Comparison of ENCODE assay signal across 24 cellular contexts in the genomic region with DNA sequence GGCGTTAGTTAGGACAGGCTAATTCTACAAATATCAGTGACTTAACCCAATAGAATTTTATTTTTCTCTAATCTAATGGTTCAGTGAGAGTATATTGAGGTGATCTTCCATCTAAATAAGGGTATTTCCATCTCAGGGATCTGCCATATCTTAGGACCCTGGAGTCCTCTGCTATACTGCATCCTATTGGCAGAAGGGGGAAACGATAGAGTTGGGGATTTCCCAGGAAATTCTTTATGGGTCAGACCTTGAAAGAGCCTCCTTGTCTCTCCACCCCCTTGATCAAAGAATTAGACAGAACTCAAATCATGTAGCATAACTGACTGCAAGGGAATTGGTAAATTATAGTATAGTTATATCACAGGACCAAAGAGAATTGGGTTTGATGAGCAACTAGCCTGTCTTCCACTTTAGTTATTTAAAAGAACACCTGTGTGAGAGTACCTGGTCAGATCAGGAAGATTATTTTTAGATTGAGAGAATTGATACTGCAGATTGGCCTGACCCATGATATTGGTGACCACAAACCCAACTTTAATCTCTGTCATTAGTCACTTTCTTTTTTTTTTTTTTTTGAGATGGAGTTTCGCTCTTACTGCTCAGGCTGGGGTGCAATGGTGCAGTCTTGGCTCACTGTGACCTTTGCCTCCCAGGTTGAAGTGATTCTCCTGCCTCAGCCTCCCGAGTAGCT. TPM values are rescaled to one million over a fixed set of nuclear protein-coding genes. Genes with fewer than 3 reads are reported as not detected.
DNase-seq lines count a peak whose midpoint lies in the region; ATAC-seq and TF ChIP-seq lines count a peak whose summit lies in the region.
"Had no signal": no experiment of that assay in that cellular context is flagged by ENCODE, and none has a peak within 500 bp of the region (broad histone marks: within the 10 kb centered on the region; RNA-seq: fewer than 3 reads in every experiment).

No MANE protein-coding gene starts in this region.

- peaks cover 66% of the 10 kb centered on the region for H3K36me3 Mint-ChIP-seq in activated CD4-positive, alpha-beta T cell treated with anti-CD3 and anti-CD28 coated beads for 36 hours (ENCODE audit: low read depth)
- peaks cover 66% of the 10 kb centered on the region for H3K36me3 Mint-ChIP-seq in activated CD4-positive, alpha-beta T cell treated with anti-CD3 and anti-CD28 coated beads, Interleukin-2, amount 10 ng/mL, durations not matched to agents 7 days and 5 days (ENCODE audit: low read depth)
- H3K36me3 Mint-ChIP-seq in natural killer cell treated with Interleukin-12 subunit alpha and Interleukin-12 subunit beta and Interleukin-15 and Interleukin-18, amount 100 ng/mL, for 72 hours, result peaks cover 60% of the 10 kb centered on the region

- peaks cover 35 to 98% (median 51%) of the 10 kb centered on the region in 4 donors for H3K36me3 ChIP-seq in sigmoid colon

- no peak for TF ChIP-seq POLR2A in GM18505 (IDR thresholded peaks at IDR 0.05; ENCODE audit: borderline replicate concordance, extremely low read depth, insufficient read depth, insufficient read length)
- TF ChIP-seq POLR2A in sigmoid colon (IDR thresholded peaks at IDR 0.05), result no peak

- H3K4me3 ChIP-seq in sigmoid colon, result no peak overlapping the region
- H3K4me3 ChIP-seq: BLaER1, GM23338, PC-9, SK-N-MC, upper lobe of left lung had no signal

- H3K27ac ChIP-seq in sigmoid colon, result no peak overlapping the region
- H3K27ac ChIP-seq: BLaER1, PC-9, SK-N-MC, upper lobe of left lung had no signal

- POLR2A ChIA-PET in activated CD4-positive, alpha-beta T cell treated with anti-CD3 and anti-CD28 coated beads for 36 hours (lab: Charles Lee), result no interaction called here
- POLR2A ChIA-PET in activated CD4-positive, alpha-beta T cell treated with anti-CD3 and anti-CD28 coated beads, Interleukin-2, amount 10 ng/mL, durations not matched to agents 7 days and 5 days (lab: Charles Lee), result no interaction called here

- no peaks in the 10 kb centered on the region for H3K27me3 ChIP-seq in sigmoid colon
- H3K27me3 ChIP-seq: BLaER1, upper lobe of left lung had no signal

- DNase-seq in activated CD4-positive, alpha-beta T cell treated with anti-CD3 and anti-CD28 coated beads for 36 hours, result no peak
- DNase-seq in activated CD4-positive, alpha-beta T cell treated with anti-CD3 and anti-CD28 coated beads, Interleukin-2, amount 10 ng/mL, durations not matched to agents 7 days and 5 days, result no peak
- no peak for DNase-seq in natural killer cell treated with Interleukin-12 subunit alpha and Interleukin-12 subunit beta and Interleukin-15 and Interleukin-18, amount 100 ng/mL, for 72 hours (ENCODE audit: low spot score)
- no peak for DNase-seq in sigmoid colon
- DNase-seq: 8988T; activated CD4-positive, alpha-beta T cell treated with anti-CD3 and anti-CD28 coated beads, Interleukin-2, amount 10 ng/mL, durations not matched to agents 24 days and 14 days; activated T-cell treated with anti-CD3 and anti-CD28 coated beads, Interleukin-2, amount 50 U/mL, for 4 hours; aorta; DMS53; endodermal cell; Kasumi-1; NCI-H748 treated with DMSO at 0.1 percent for 48 hours; PC-9; stimulated activated CD4-positive, alpha-beta T cell treated with anti-CD3 and anti-CD28 coated beads, Interleukin-12 subunit alpha, Interleukin-12 subunit beta, amount 100 ng/mL, for 4 hours; stimulated activated naive CD4-positive, alpha-beta T cell treated with Interleukin-2 at 50 U/mL for 16 hours; T1000; upper lobe of left lung had no signal

- H3K4me1 Mint-ChIP-seq in activated CD4-positive, alpha-beta T cell treated with anti-CD3 and anti-CD28 coated beads for 36 hours, result peaks cover 17% of the 10 kb centered on the region
- peaks cover 5% of the 10 kb centered on the region for H3K4me1 Mint-ChIP-seq in activated CD4-positive, alpha-beta T cell treated with anti-CD3 and anti-CD28 coated beads, Interleukin-2, amount 10 ng/mL, durations not matched to agents 7 days and 5 days
- H3K4me1 Mint-ChIP-seq in natural killer cell treated with Interleukin-12 subunit alpha and Interleukin-12 subunit beta and Interleukin-15 and Interleukin-18, amount 100 ng/mL, for 72 hours (ENCODE audit: low read depth in 2 of 2), result peaks cover 15% of the 10 kb centered on the region in 2 donors
- H3K4me1 Mint-ChIP-seq: endodermal cell, GM23338 had no signal

- 85 to 87% methylated on average over 4 of the region's 4 CpGs for WGBS in sigmoid colon, 2 donors

- ATAC-seq in activated CD4-positive, alpha-beta T cell treated with anti-CD3 and anti-CD28 coated beads for 36 hours, result peak; percentile 78
- ATAC-seq in GM19452 (IDR thresholded peaks at IDR 0.05; ENCODE audit: unreplicated experiment), result peak; percentile 66
- peak; percentile 39 for ATAC-seq in HG03558 (IDR thresholded peaks at IDR 0.05; ENCODE audit: extremely low read depth, unreplicated experiment)
- no peak for ATAC-seq in natural killer cell treated with Interleukin-12 subunit alpha and Interleukin-12 subunit beta and Interleukin-15 and Interleukin-18, amount 100 ng/mL, for 72 hours
- no peak for ATAC-seq in GM18505 (IDR thresholded peaks at IDR 0.05; ENCODE audit: unreplicated experiment)
- no peak for ATAC-seq in GM18498 (IDR thresholded peaks at IDR 0.05; ENCODE audit: unreplicated experiment)
- ATAC-seq: GM23338 had no signal

- CTCF ChIA-PET in activated CD4-positive, alpha-beta T cell treated with anti-CD3 and anti-CD28 coated beads for 36 hours (lab: Charles Lee), result interaction anchor here (1.3 kb wide), 1 partner anchor 8 kb away, joined by 3 read pairs; no protein-coding TSS in a partner anchor
- CTCF ChIA-PET in activated CD4-positive, alpha-beta T cell treated with anti-CD3 and anti-CD28 coated beads, Interleukin-2, amount 10 ng/mL, durations not matched to agents 7 days and 5 days (lab: Charles Lee), result no interaction called here

- TF ChIP-seq CTCF in sigmoid colon (IDR thresholded peaks at IDR 0.05), result no peak

- H3K4me1 ChIP-seq in sigmoid colon, result no peaks in the 10 kb centered on the region
- H3K4me1 ChIP-seq: BLaER1 had no signal

- H3K9me3 Mint-ChIP-seq in activated CD4-positive, alpha-beta T cell treated with anti-CD3 and anti-CD28 coated beads for 36 hours (ENCODE audit: low read depth), result peaks cover 3% of the 10 kb centered on the region
- no peaks in the 10 kb centered on the region for H3K9me3 Mint-ChIP-seq in activated CD4-positive, alpha-beta T cell treated with anti-CD3 and anti-CD28 coated beads, Interleukin-2, amount 10 ng/mL, durations not matched to agents 7 days and 5 days
- no peaks in the 10 kb centered on the region for H3K9me3 Mint-ChIP-seq in natural killer cell treated with Interleukin-12 subunit alpha and Interleukin-12 subunit beta and Interleukin-15 and Interleukin-18, amount 100 ng/mL, for 72 hours
- H3K9me3 Mint-ChIP-seq: activated T-cell treated with anti-CD3 and anti-CD28 coated beads, Interleukin-2, amount 50 U/mL, for 4 hours; endodermal cell; GM23338 had no signal

- no peak for TF ChIP-seq EP300 in sigmoid colon (IDR thresholded peaks at IDR 0.05)

- H3K4me3 Mint-ChIP-seq in activated CD4-positive, alpha-beta T cell treated with anti-CD3 and anti-CD28 coated beads for 36 hours, result no peak overlapping the region
- no peak overlapping the region for H3K4me3 Mint-ChIP-seq in activated CD4-positive, alpha-beta T cell treated with anti-CD3 and anti-CD28 coated beads, Interleukin-2, amount 10 ng/mL, durations not matched to agents 7 days and 5 days
- H3K4me3 Mint-ChIP-seq in natural killer cell treated with Interleukin-12 subunit alpha and Interleukin-12 subunit beta and Interleukin-15 and Interleukin-18, amount 100 ng/mL, for 72 hours, result no peak overlapping the region
- H3K4me3 Mint-ChIP-seq: activated CD4-positive, alpha-beta T cell treated with anti-CD3 and anti-CD28 coated beads, Interleukin-2, amount 10 ng/mL, durations not matched to agents 24 days and 14 days; activated T-cell treated with anti-CD3 and anti-CD28 coated beads, Interleukin-2, amount 50 U/mL, for 4 hours; endodermal cell; GM23338 had no signal

- H3K27ac Mint-ChIP-seq in activated CD4-positive, alpha-beta T cell treated with anti-CD3 and anti-CD28 coated beads for 36 hours, result peak overlapping the region; percentile 48
- H3K27ac Mint-ChIP-seq in activated CD4-positive, alpha-beta T cell treated with anti-CD3 and anti-CD28 coated beads, Interleukin-2, amount 10 ng/mL, durations not matched to agents 7 days and 5 days, result no peak overlapping the region
- H3K27ac Mint-ChIP-seq in natural killer cell treated with Interleukin-12 subunit alpha and Interleukin-12 subunit beta and Interleukin-15 and Interleukin-18, amount 100 ng/mL, for 72 hours, result peak overlapping the region; percentile 14 to 51
- H3K27ac Mint-ChIP-seq: activated CD4-positive, alpha-beta T cell treated with anti-CD3 and anti-CD28 coated beads, Interleukin-2, amount 10 ng/mL, durations not matched to agents 24 days and 14 days; endodermal cell; GM23338 had no signal

- intact Hi-C loops in activated CD4-positive, alpha-beta T cell treated with anti-CD3 and anti-CD28 coated beads for 36 hours (cut with DNase I, micrococcal nuclease), result no loop called here
- intact Hi-C loops in sigmoid colon (cut with DNase I), result no loop called here

- H3K9me3 ChIP-seq in sigmoid colon, result no peaks in the 10 kb centered on the region
- H3K9me3 ChIP-seq: BLaER1, upper lobe of left lung had no signal

- H3K27me3 Mint-ChIP-seq in activated CD4-positive, alpha-beta T cell treated with anti-CD3 and anti-CD28 coated beads for 36 hours, result no peaks in the 10 kb centered on the region
- no peaks in the 10 kb centered on the region for H3K27me3 Mint-ChIP-seq in activated CD4-positive, alpha-beta T cell treated with anti-CD3 and anti-CD28 coated beads, Interleukin-2, amount 10 ng/mL, durations not matched to agents 7 days and 5 days
- H3K27me3 Mint-ChIP-seq in natural killer cell treated with Interleukin-12 subunit alpha and Interleukin-12 subunit beta and Interleukin-15 and Interleukin-18, amount 100 ng/mL, for 72 hours, result no peaks in the 10 kb centered on the region
- H3K27me3 Mint-ChIP-seq: activated CD4-positive, alpha-beta T cell treated with anti-CD3 and anti-CD28 coated beads, Interleukin-2, amount 10 ng/mL, durations not matched to agents 24 days and 14 days had no signal

RNA-seq across cellular contexts. Expression of a gene that starts 25.6 kb away (rescaled TPM):
- 10 to 100 TPM; 66.6 to 69.8 TPM for total RNA-seq in activated CD4-positive, alpha-beta T cell treated with anti-CD3 and anti-CD28 coated beads for 36 hours
- total RNA-seq in activated CD4-positive, alpha-beta T cell treated with anti-CD3 and anti-CD28 coated beads, Interleukin-2, amount 10 ng/mL, durations not matched to agents 7 days and 5 days, result 10 to 100 TPM; 44.3 to 48.2 TPM
- total RNA-seq in natural killer cell treated with Interleukin-12 subunit alpha and Interleukin-12 subunit beta and Interleukin-15 and Interleukin-18, amount 100 ng/mL, for 72 hours, result 10 to 100 TPM; 42.6 to 44.7 TPM
- 10 to 100 TPM; 35.3 to 46.4 (median 41.8) TPM for total RNA-seq in sigmoid colon
- 10 to 100 TPM in 2 of 3 donors, 1 to 10 TPM in 1; 9.6 to 19.8 (median 12.9) TPM for polyA plus RNA-seq in sigmoid colon

Comparison
In these comparisons a context has a peak if more than half of its experiments do, and no peak if none do; other contexts are left out.
1. ATAC-seq: peak in activated CD4-positive, alpha-beta T cell treated with anti-CD3 and anti-CD28 coated beads for 36 hours (single experiment), GM19452 (single experiment) and HG03558 (single experiment); none in natural killer cell treated with Interleukin-12 subunit alpha and Interleukin-12 subunit beta and Interleukin-15 and Interleukin-18, amount 100 ng/mL, for 72 hours (0 of 2), GM18505 (single experiment) and GM18498 (single experiment).